ENCODE assay signal across 20 cellular contexts in the genomic region with DNA sequence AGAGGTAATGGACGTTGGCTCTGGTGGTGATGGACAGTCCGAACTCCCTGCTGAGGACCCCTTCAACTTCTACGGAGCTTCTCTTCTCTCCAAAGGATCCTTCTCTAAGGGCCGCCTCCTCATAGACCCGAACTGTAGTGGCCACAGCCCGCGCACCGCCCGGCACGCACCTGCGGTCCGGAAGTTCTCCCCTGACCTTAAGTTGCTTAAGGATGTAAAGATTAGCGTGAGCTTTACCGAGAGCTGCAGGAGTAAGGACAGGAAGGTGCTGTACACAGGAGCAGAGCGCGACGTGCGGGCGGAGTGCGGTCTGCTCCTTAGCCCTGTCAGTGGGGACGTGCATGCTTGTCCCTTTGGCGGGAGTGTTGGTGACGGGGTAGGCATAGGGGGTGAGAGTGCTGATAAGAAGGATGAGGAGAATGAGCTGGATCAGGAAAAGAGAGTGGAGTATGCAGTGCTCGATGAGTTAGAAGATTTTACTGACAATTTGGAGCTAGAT. TPM values are rescaled to one million over a fixed set of nuclear protein-coding genes. Genes with fewer than 3 reads are reported as not detected.
A peak's percentile ranks its signal among the peaks of the same experiment; 100 is the strongest.
DNase-seq lines count a peak whose midpoint lies in the region; ATAC-seq, FAIRE-seq and TF ChIP-seq lines count a peak whose summit lies in the region.
"Had no signal": no experiment of that assay in that cellular context is flagged by ENCODE, and none has a peak within 500 bp of the region (broad histone marks: within the 10 kb centered on the region; RNA-seq: fewer than 3 reads in every experiment).

No MANE protein-coding gene starts in this region.

- CTCF ChIA-PET in K562 (lab: Yijun Ruan, JAX; ENCODE audit: low intra/inter-chr PET ratio) = interaction anchor here (0.7 to 2.8 kb wide), 4 partner anchors 58 to 1562 kb away, joined by 3 to 19 read pairs (median 3); no protein-coding TSS in a partner anchor

- no peaks in the 10 kb centered on the region for H3K27me3 Mint-ChIP-seq in natural killer cell (ENCODE audit: low read depth in 2 of 2)

- H3K4me2 ChIP-seq in K562 (ENCODE audit: insufficient read depth, low read length) = no peak overlapping the region

- ATAC-seq in Right ventricle myocardium superior (ENCODE audit: poor library complexity) (no peak), left cardiac atrium (no peak), K562 (no peak), natural killer cell (no peak), HG02642 (IDR thresholded peaks at IDR 0.05; ENCODE audit: poor library complexity, unreplicated experiment) (no peak)
- ATAC-seq in stimulated activated effector memory CD8-positive, alpha-beta T cell treated with anti-CD3 and anti-CD28 coated beads, Interleukin-12 subunit alpha, Interleukin-12 subunit beta, amount 100 ng/mL, for 72 hours = no peak
- ATAC-seq: GM12878, Panc1 had no signal

- no peak overlapping the region for H2AFZ ChIP-seq in K562 (ENCODE audit: low read depth, low read length)

- H3K36me3 Mint-ChIP-seq in natural killer cell = peaks cover 3% of the 10 kb centered on the region
- H3K36me3 Mint-ChIP-seq in stimulated activated effector memory CD8-positive, alpha-beta T cell treated with anti-CD3 and anti-CD28 coated beads, Interleukin-12 subunit alpha, Interleukin-12 subunit beta, amount 100 ng/mL, for 72 hours = peaks cover 68% of the 10 kb centered on the region

- peak overlapping the region in 1 of 2 experiments; percentile 27; a peak in 2 of 4 replicates for H3K9ac ChIP-seq in K562 (ENCODE audit: insufficient read depth in 1 of 2, low read depth in 2 of 2, low read length in 2 of 2)

- H3K27ac ChIP-seq in K562 (ENCODE audit: extremely low read depth, low read depth, low read length) = no peak overlapping the region

- intact Hi-C loops in Right ventricle myocardium superior (cut with DNase I) = no loop called here
- intact Hi-C loops in left cardiac atrium (cut with DNase I) = no loop called here
- intact Hi-C loops in K562 (cut with micrococcal nuclease) = no loop called here
- intact Hi-C loops in natural killer cell (cut with micrococcal nuclease) = no loop called here

- peaks cover 35% of the 10 kb centered on the region for H4K20me1 ChIP-seq in K562 (replicated peaks; ENCODE audit: control insufficient read depth, insufficient read depth, low read length)

- H3K4me1 ChIP-seq in K562 (replicated peaks in 1 of 2; ENCODE audit: control insufficient read depth in 2 of 2, insufficient read depth in 2 of 2, low read length in 2 of 2) = peaks cover 39 to 51% of the 10 kb centered on the region in 2 experiments

- in situ Hi-C loops in K562 (cut with MboI) = loop anchor here (5.0 kb wide), 1 partner anchor 114 kb away; no protein-coding TSS in a partner anchor

- POLR2A ChIA-PET in K562 (lab: Yijun Ruan, JAX) = interaction anchor here (0.9 to 19.4 kb wide), 6 partner anchors 7 to 111 kb away, joined by 3 to 513 read pairs (median 4); a partner anchor contains a TSS

- TF ChIP-seq EP300 in K562 (IDR thresholded peaks at IDR 0.05; ENCODE audit: low read length) = no peak

- peak overlapping the region; percentile 54 for H3K4me3 Mint-ChIP-seq in natural killer cell
- H3K4me3 Mint-ChIP-seq in stimulated activated effector memory CD8-positive, alpha-beta T cell treated with anti-CD3 and anti-CD28 coated beads, Interleukin-12 subunit alpha, Interleukin-12 subunit beta, amount 100 ng/mL, for 72 hours = no peak overlapping the region
- H3K4me3 Mint-ChIP-seq: HFFc6 had no signal

- H3K27me3 ChIP-seq in K562 (ENCODE audit: control insufficient read depth in 2 of 2, insufficient read depth in 2 of 2, low read length in 2 of 2) = no peaks in the 10 kb centered on the region

- 95% methylated on average over 24 of the region's 24 CpGs for WGBS in K562 (ENCODE audit: insufficient coverage, low coverage, missing lambda C conversion rate)

- no peak for FAIRE-seq in K562 (lab: Jason Lieb, UNC)
- FAIRE-seq: G401.6, GM12878 had no signal

- H3K36me3 ChIP-seq in K562 (ENCODE audit: control insufficient read depth, insufficient read depth, low read length) = peaks cover 96% of the 10 kb centered on the region

- no peaks in the 10 kb centered on the region for H3K9me3 Mint-ChIP-seq in natural killer cell
- no peaks in the 10 kb centered on the region for H3K9me3 Mint-ChIP-seq in stimulated activated effector memory CD8-positive, alpha-beta T cell treated with anti-CD3 and anti-CD28 coated beads, Interleukin-12 subunit alpha, Interleukin-12 subunit beta, amount 100 ng/mL, for 72 hours
- H3K9me3 Mint-ChIP-seq: HFFc6 had no signal

- H3K4me3 ChIP-seq in K562 = no peak overlapping the region
- H3K4me3 ChIP-seq: GM12878 had no signal

- no TSS peak for BruUV-seq in K562 (replicated peaks; lab: Mats Ljungman, UMichigan)

- no peak overlapping the region for H3K27ac Mint-ChIP-seq in natural killer cell
- peak overlapping the region; percentile 82 for H3K27ac Mint-ChIP-seq in stimulated activated effector memory CD8-positive, alpha-beta T cell treated with anti-CD3 and anti-CD28 coated beads, Interleukin-12 subunit alpha, Interleukin-12 subunit beta, amount 100 ng/mL, for 72 hours
- H3K27ac Mint-ChIP-seq: HFFc6 had no signal

- no peak for TF ChIP-seq POLR2A in K562 (conservative IDR thresholded peaks at IDR 0.05)

- TF ChIP-seq RAD21 in K562 (CRISPR knock-in tag; conservative IDR thresholded peaks at IDR 0.05 in 1 of 2, IDR thresholded peaks at IDR 0.05 in 1 of 2) = no peak

- peaks cover 93% of the 10 kb centered on the region for H3K79me2 ChIP-seq in K562 (ENCODE audit: control insufficient read depth, insufficient read depth, low read length)

- H3K4me1 Mint-ChIP-seq in natural killer cell = peaks cover 59% of the 10 kb centered on the region in 2 donors
- H3K4me1 Mint-ChIP-seq in stimulated activated effector memory CD8-positive, alpha-beta T cell treated with anti-CD3 and anti-CD28 coated beads, Interleukin-12 subunit alpha, Interleukin-12 subunit beta, amount 100 ng/mL, for 72 hours = peaks cover 89% of the 10 kb centered on the region

- DNase-seq in Right ventricle myocardium superior (peak; percentile 26), left cardiac atrium (no peak), K562 (ENCODE audit: extremely low read depth in 1 of 4, low spot score in 3 of 4) (no peak), natural killer cell (no peak), DMS114 treated with DMSO at 0.1 percent for 48 hours (lab: John Stamatoyannopoulos, UW; ENCODE audit: unreplicated experiment) (no peak), NCI-H524 (lab: John Stamatoyannopoulos, UW) (no peak)
- no peak for DNase-seq in stimulated activated effector memory CD8-positive, alpha-beta T cell treated with anti-CD3 and anti-CD28 coated beads, Interleukin-12 subunit alpha, Interleukin-12 subunit beta, amount 100 ng/mL, for 72 hours (ENCODE audit: low spot score in 2 of 2)
- DNase-seq: DND-41, GOT3, HFFc6, Kasumi-1, NCI-H1105, NCI-H1694, NCI-H2107, NCI-H2227 treated with DMSO at 0.1 percent for 48 hours, NCI-H524 treated with DMSO at 0.1 percent for 48 hours had no signal

- H3K9me1 ChIP-seq in K562 (ENCODE audit: control insufficient read depth, insufficient read depth, low read length) = peaks cover 16% of the 10 kb centered on the region

- TF ChIP-seq CTCF in K562 (IDR thresholded peaks at IDR 0.05 in 2 of 3, conservative IDR thresholded peaks at IDR 0.05 in 1 of 3; ENCODE audit: insufficient read depth in 2 of 3, low read depth in 1 of 3, low read length in 3 of 3) (no peak), natural killer cell (IDR thresholded peaks at IDR 0.05) (no peak)

- no peaks in the 10 kb centered on the region for H3K9me3 ChIP-seq in K562 (replicated peaks; ENCODE audit: control insufficient read depth, insufficient read depth, low read depth, low read length)

RNA-seq across cellular contexts. Expression of a gene that starts 6.1 kb away (rescaled TPM):
- total RNA-seq in Right ventricle myocardium superior (15.4 TPM), left cardiac atrium (10 to 100 TPM; 13.3 to 19.9 TPM), K562 (2014; rRNA removed) (107 and 108 TPM in 2 replicates), K562 (2014; rRNA removed; fragmentation: Illumina TruSeq; extraction: Trizol) (43.7 and 49.4 TPM in 2 replicates), K562 (2015; rRNA removed; fragmentation: Illumina TruSeq; extraction: Trizol) (80.1 and 81.2 TPM in 2 replicates), K562 (2021) (116 and 119 TPM in 2 replicates), natural killer cell (10 to 100 TPM; 45.3 to 64.7 (median 64.0) TPM)
- 638 and 1,105 TPM in 2 replicates for total RNA-seq in K562 (2011; cell fraction: chromatin; rRNA removed; ENCODE audit: low replicate concordance)
- 550 and 577 TPM in 2 replicates for total RNA-seq in K562 (2011; cell fraction: nucleolus; rRNA removed)
- total RNA-seq in K562 (2011; cell fraction: nucleoplasm; rRNA removed) = 502 and 511 TPM in 2 replicates
- polyA plus RNA-seq in K562 (2011; rRNA removed) (81.8 and 155 TPM in 2 replicates), K562 (2014; fragmentation: Illumina TruSeq; extraction: Trizol) (70.4 and 75.0 TPM in 2 replicates), K562 (2014; fragmentation: Nextera tagmentation; extraction: Ambion mirVana) (1 to 10 TPM; 5.9 to 7.7 TPM), K562 (2014; rRNA removed) (135 and 144 TPM in 2 replicates)
- 51.2 and 92.7 TPM in 2 replicates for polyA plus RNA-seq in K562 (2011; cell fraction: cytosol; rRNA removed)
- polyA plus RNA-seq in K562 (2011; cell fraction: nucleus; rRNA removed) = 1,167 and 1,418 TPM in 2 replicates
- 76.7 and 85.3 TPM in 2 replicates for polyA plus RNA-seq in K562 (2012)
- polyA minus RNA-seq in K562 (2011; rRNA and poly(A)+ RNA removed) = 62.1 and 82.0 TPM in 2 replicates
- polyA minus RNA-seq in K562 (2011; cell fraction: cytosol; rRNA and poly(A)+ RNA removed) = 35.2 and 46.4 TPM in 2 replicates
- polyA minus RNA-seq in K562 (2011; cell fraction: nucleus; rRNA and poly(A)+ RNA removed) = 210 and 349 TPM in 2 replicates

RNA-seq across cellular contexts. Expression of a gene that starts 29.8 kb away (rescaled TPM):
- total RNA-seq in Right ventricle myocardium superior (32.7 TPM), left cardiac atrium (10 to 100 TPM; 38.3 to 50.4 TPM), K562 (2014; rRNA removed) (2,045 and 2,260 TPM in 2 replicates), K562 (2014; rRNA removed; fragmentation: Illumina TruSeq; extraction: Trizol) (1,191 and 1,409 TPM in 2 replicates), K562 (2015; rRNA removed; fragmentation: Illumina TruSeq; extraction: Trizol) (1,591 and 1,659 TPM in 2 replicates), K562 (2021) (1,289 and 1,311 TPM in 2 replicates), natural killer cell (10 to 100 TPM; 54.0 to 61.0 (median 56.3) TPM)
- total RNA-seq in K562 (2011; cell fraction: chromatin; rRNA removed; ENCODE audit: low replicate concordance) = 525 and 801 TPM in 2 replicates
- total RNA-seq in K562 (2011; cell fraction: nucleolus; rRNA removed) = 523 and 591 TPM in 2 replicates
- 545 and 554 TPM in 2 replicates for total RNA-seq in K562 (2011; cell fraction: nucleoplasm; rRNA removed)
- polyA plus RNA-seq in K562 (2011; rRNA removed) (1,082 and 1,351 TPM in 2 replicates), K562 (2014; fragmentation: Illumina TruSeq; extraction: Trizol) (1,518 and 1,621 TPM in 2 replicates), K562 (2014; fragmentation: Nextera tagmentation; extraction: Ambion mirVana) (100 to 1,000 TPM; 162 to 207 TPM), K562 (2014; rRNA removed) (2,237 and 2,891 TPM in 2 replicates)
- polyA plus RNA-seq in K562 (2011; cell fraction: cytosol; rRNA removed) = 950 and 1,655 TPM in 2 replicates
- polyA plus RNA-seq in K562 (2011; cell fraction: nucleus; rRNA removed) = 1,008 and 1,512 TPM in 2 replicates
- polyA plus RNA-seq in K562 (2012) = 795 and 1,074 TPM in 2 replicates
- polyA minus RNA-seq in K562 (2011; rRNA and poly(A)+ RNA removed) = 896 and 959 TPM in 2 replicates
- polyA minus RNA-seq in K562 (2011; cell fraction: cytosol; rRNA and poly(A)+ RNA removed) = 618 and 835 TPM in 2 replicates
- polyA minus RNA-seq in K562 (2011; cell fraction: nucleus; rRNA and poly(A)+ RNA removed) = 183 and 414 TPM in 2 replicates

RNA-seq across cellular contexts. Expression of a gene that starts 30.9 kb away (rescaled TPM):
- total RNA-seq in Right ventricle myocardium superior (21.9 TPM), left cardiac atrium (10 to 100 TPM; 26.7 to 29.3 TPM), K562 (2014; rRNA removed) (203 and 254 TPM in 2 replicates), K562 (2014; rRNA removed; fragmentation: Illumina TruSeq; extraction: Trizol) (31.5 and 47.4 TPM in 2 replicates), K562 (2015; rRNA removed; fragmentation: Illumina TruSeq; extraction: Trizol) (151 and 170 TPM in 2 replicates), K562 (2021) (222 and 242 TPM in 2 replicates), natural killer cell (100 to 1,000 TPM in 1 of 3 donors, 10 to 100 TPM in 2; 86.4 to 104 (median 86.5) TPM)
- 249 and 785 TPM in 2 replicates for total RNA-seq in K562 (2011; cell fraction: chromatin; rRNA removed; ENCODE audit: low replicate concordance)
- 623 and 778 TPM in 2 replicates for total RNA-seq in K562 (2011; cell fraction: nucleolus; rRNA removed)
- 344 and 378 TPM in 2 replicates for total RNA-seq in K562 (2011; cell fraction: nucleoplasm; rRNA removed)
- polyA plus RNA-seq in K562 (2011; rRNA removed) (102 and 189 TPM in 2 replicates), K562 (2014; fragmentation: Illumina TruSeq; extraction: Trizol) (140 and 177 TPM in 2 replicates), K562 (2014; fragmentation: Nextera tagmentation; extraction: Ambion mirVana) (1 to 10 TPM; 1.6 to 6.6 TPM), K562 (2014; rRNA removed) (258 and 265 TPM in 2 replicates)
- 155 and 253 TPM in 2 replicates for polyA plus RNA-seq in K562 (2011; cell fraction: cytosol; rRNA removed)
- polyA plus RNA-seq in K562 (2011; cell fraction: nucleus; rRNA removed) = 1,476 and 1,701 TPM in 2 replicates
- 173 and 189 TPM in 2 replicates for polyA plus RNA-seq in K562 (2012)
- 57.9 and 72.9 TPM in 2 replicates for polyA minus RNA-seq in K562 (2011; rRNA and poly(A)+ RNA removed)
- 87.3 and 128 TPM in 2 replicates for polyA minus RNA-seq in K562 (2011; cell fraction: cytosol; rRNA and poly(A)+ RNA removed)
- polyA minus RNA-seq in K562 (2011; cell fraction: nucleus; rRNA and poly(A)+ RNA removed) = 286 and 369 TPM in 2 replicates

RNA-seq across cellular contexts. Expression of a gene that starts 45.5 kb away (rescaled TPM):
- 39.2 TPM for total RNA-seq in Right ventricle myocardium superior
- total RNA-seq in left cardiac atrium = 10 to 100 TPM; 48.3 to 48.9 TPM
- 77.3 and 229 TPM in 2 replicates for total RNA-seq in K562 (2011; cell fraction: chromatin; rRNA removed; ENCODE audit: low replicate concordance)
- 110 and 113 TPM in 2 replicates for total RNA-seq in K562 (2011; cell fraction: nucleolus; rRNA removed)
- total RNA-seq in K562 (2011; cell fraction: nucleoplasm; rRNA removed) = 89.5 and 103 TPM in 2 replicates
- total RNA-seq in K562 (2014; rRNA removed) = 16.4 and 27.9 TPM in 2 replicates
- total RNA-seq in K562 (2014; rRNA removed; fragmentation: Illumina TruSeq; extraction: Trizol) = 4.5 and 7.5 TPM in 2 replicates
- 9.8 and 11.3 TPM in 2 replicates for total RNA-seq in K562 (2015; rRNA removed; fragmentation: Illumina TruSeq; extraction: Trizol)
- total RNA-seq in K562 (2021) = 99.5 and 109 TPM in 2 replicates
- 21.3 and 39.4 TPM in 2 replicates for polyA plus RNA-seq in K562 (2011; rRNA removed)
- polyA plus RNA-seq in K562 (2011; cell fraction: cytosol; rRNA removed) = 30.5 and 34.1 TPM in 2 replicates
- polyA plus RNA-seq in K562 (2011; cell fraction: nucleus; rRNA removed) = 388 and 500 TPM in 2 replicates
- polyA plus RNA-seq in K562 (2012) = 47.3 and 69.3 TPM in 2 replicates
- polyA plus RNA-seq in K562 (2014; fragmentation: Illumina TruSeq; extraction: Trizol) = 34.6 and 58.2 TPM in 2 replicates
- under 1 TPM; 0.04 to 0.15 TPM for polyA plus RNA-seq in K562 (2014; fragmentation: Nextera tagmentation; extraction: Ambion mirVana)
- polyA plus RNA-seq in K562 (2014; rRNA removed) = 74.5 and 108 TPM in 2 replicates
- polyA minus RNA-seq in K562 (2011; rRNA and poly(A)+ RNA removed) = 5.1 and 6.4 TPM in 2 replicates
- polyA minus RNA-seq in K562 (2011; cell fraction: cytosol; rRNA and poly(A)+ RNA removed) = 26.3 and 42.5 TPM in 2 replicates
- 38.9 and 55.3 TPM in 2 replicates for polyA minus RNA-seq in K562 (2011; cell fraction: nucleus; rRNA and poly(A)+ RNA removed)
- 10 to 100 TPM; 64.0 to 75.6 (median 65.3) TPM for total RNA-seq in natural killer cell

Comparison
In these comparisons a context has a peak if more than half of its experiments do, and no peak if none do; other contexts are left out.
1. RNA of a gene that starts 29.8 kb away (total RNA-seq): 523 to 2,260 TPM in K562; 54.0 to 61.0 TPM in natural killer cell, 38.3 to 50.4 TPM in left cardiac atrium and 32.7 TPM in Right ventricle myocardium superior (single experiment); every median in the first group is over 4 times any median in the second.